22 cellular contexts compared by ENCODE assay signal in the genomic region with DNA sequence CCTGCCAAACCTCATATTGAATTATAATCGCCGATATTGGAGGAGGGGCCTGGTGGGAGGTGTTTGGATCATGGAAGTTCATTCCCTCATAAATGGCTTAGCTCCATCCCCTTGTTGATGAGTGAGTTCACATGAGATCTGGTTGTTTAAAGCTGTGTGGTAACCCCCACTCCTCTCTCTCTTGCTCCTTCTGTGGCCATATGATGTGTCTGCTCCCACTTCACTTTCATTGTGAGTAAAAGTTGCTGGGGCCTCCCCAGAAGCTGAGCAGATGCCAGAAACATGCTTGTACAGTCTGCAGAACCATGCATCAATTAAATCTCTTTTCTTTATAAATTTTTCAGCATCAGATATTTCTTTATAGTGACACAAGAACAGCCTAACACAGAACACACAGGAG.
A peak's percentile ranks its signal among the peaks of the same experiment; 100 is the strongest.
DNase-seq lines count a peak whose midpoint lies in the region; ATAC-seq and TF ChIP-seq lines count a peak whose summit lies in the region.
"Had no signal": no experiment of that assay in that cellular context is flagged by ENCODE, and none has a peak within 500 bp of the region (broad histone marks: within the 10 kb centered on the region; RNA-seq: fewer than 3 reads in every experiment).

No MANE protein-coding gene starts in this region.

- H3K4me1 ChIP-seq in CD8-positive, alpha-beta T cell (ENCODE audit: insufficient read depth, low read length): no peaks in the 10 kb centered on the region
- H3K4me1 ChIP-seq: upper lobe of left lung had no signal

- H3K27me3 Mint-ChIP-seq in CD8-positive, alpha-beta T cell (ENCODE audit: low read depth): no peaks in the 10 kb centered on the region
- H3K27me3 Mint-ChIP-seq: activated naive CD4-positive, alpha-beta T cell treated with anti-CD3 and anti-CD28 coated beads, Interleukin-2, amount 50 U/mL, for 24 hours; brain had no signal

- peaks cover 10% of the 10 kb centered on the region for H3K9me3 Mint-ChIP-seq in CD8-positive, alpha-beta T cell
- H3K9me3 Mint-ChIP-seq: brain had no signal

- no peaks in the 10 kb centered on the region for H3K36me3 ChIP-seq in CD8-positive, alpha-beta T cell (ENCODE audit: insufficient read depth, low read length)
- H3K36me3 ChIP-seq: BLaER1, upper lobe of left lung had no signal

- intact Hi-C loops in CD8-positive, alpha-beta T cell (cut with DNase I, micrococcal nuclease): no loop called here

- no peak overlapping the region for H3K4me3 ChIP-seq in GM12865 (ENCODE audit: low read depth, low read length)
- H3K4me3 ChIP-seq in CD8-positive, alpha-beta T cell (ENCODE audit: low read depth, low read length): no peak overlapping the region
- H3K4me3 ChIP-seq: BLaER1, upper lobe of left lung had no signal

- H3K36me3 Mint-ChIP-seq in CD8-positive, alpha-beta T cell: no peaks in the 10 kb centered on the region
- H3K36me3 Mint-ChIP-seq: activated naive CD4-positive, alpha-beta T cell treated with anti-CD3 and anti-CD28 coated beads, Interleukin-2, amount 50 U/mL, for 24 hours; brain had no signal

- ATAC-seq in GM19023 (IDR thresholded peaks at IDR 0.05; ENCODE audit: unreplicated experiment) (peak; percentile 72), HG02759 (IDR thresholded peaks at IDR 0.05; ENCODE audit: unreplicated experiment) (peak; percentile 82)
- no peak for ATAC-seq in CD8-positive, alpha-beta T cell
- ATAC-seq: left cardiac atrium; stimulated activated naive CD8-positive, alpha-beta T cell treated with anti-CD3 and anti-CD28 coated beads, Interleukin-15, Interleukin-2, amounts not matched to agents 100 U/mL and 50 U/mL, for 24 hours had no signal

- no peak overlapping the region for H3K27ac Mint-ChIP-seq in CD8-positive, alpha-beta T cell
- H3K27ac Mint-ChIP-seq: activated naive CD4-positive, alpha-beta T cell treated with anti-CD3 and anti-CD28 coated beads, Interleukin-2, amount 50 U/mL, for 24 hours; brain had no signal

- no peaks in the 10 kb centered on the region for H3K4me1 Mint-ChIP-seq in CD8-positive, alpha-beta T cell (ENCODE audit: low read depth)
- H3K4me1 Mint-ChIP-seq: activated naive CD4-positive, alpha-beta T cell treated with anti-CD3 and anti-CD28 coated beads, Interleukin-2, amount 50 U/mL, for 24 hours; brain had no signal

- CTCF ChIA-PET in CD8-positive, alpha-beta T cell (lab: Charles Lee): no interaction called here

- H3K9me3 ChIP-seq in CD8-positive, alpha-beta T cell (ENCODE audit: low read length): no peaks in the 10 kb centered on the region
- H3K9me3 ChIP-seq: BLaER1, upper lobe of left lung had no signal

- peak; percentile 15 for DNase-seq in GM12865 (ENCODE audit: low read depth)
- DNase-seq in HT1080 (ENCODE audit: low read depth): peak; percentile 7
- DNase-seq in activated CD4-positive, alpha-beta T cell treated with anti-CD3 and anti-CD28 coated beads, Interleukin-2, amount 50 U/mL, for 4 hours: no peak
- no peak for DNase-seq in CD8-positive, alpha-beta T cell
- no peak for DNase-seq in activated T-cell treated with anti-CD3 and anti-CD28 coated beads, Interleukin-2, amount 50 U/mL, for 1 hour
- no peak for DNase-seq in SIG-M5 (lab: John Stamatoyannopoulos, UW)
- DNase-seq: activated T-cell treated with anti-CD3 and anti-CD28 coated beads for 4 hours; foreskin melanocyte; KG1; left cardiac atrium; NCI-H2171 treated with DMSO at 0.1 percent for 48 hours; NCI-H774; RPMI8226; stimulated activated naive CD8-positive, alpha-beta T cell treated with anti-CD3 and anti-CD28 coated beads, Interleukin-15, Interleukin-2, amounts not matched to agents 100 U/mL and 50 U/mL, for 24 hours; SW 1271; upper lobe of left lung had no signal

- no peak overlapping the region for H3K4me3 Mint-ChIP-seq in CD8-positive, alpha-beta T cell
- H3K4me3 Mint-ChIP-seq: activated naive CD4-positive, alpha-beta T cell treated with anti-CD3 and anti-CD28 coated beads, Interleukin-2, amount 50 U/mL, for 24 hours; brain had no signal

- POLR2A ChIA-PET in CD8-positive, alpha-beta T cell (lab: Charles Lee): no interaction called here

- H3K27ac ChIP-seq in CD8-positive, alpha-beta T cell (ENCODE audit: low read depth, low read length): no peak overlapping the region
- H3K27ac ChIP-seq: BLaER1, epithelial cell of prostate, upper lobe of left lung had no signal

- no peaks in the 10 kb centered on the region for H3K27me3 ChIP-seq in CD8-positive, alpha-beta T cell (ENCODE audit: insufficient read depth, low read length)
- H3K27me3 ChIP-seq: BLaER1, upper lobe of left lung had no signal

- no peak for TF ChIP-seq CTCF in GM12865 (IDR thresholded peaks at IDR 0.05; ENCODE audit: insufficient read depth, low read depth, low read length, missing control alignments)
- TF ChIP-seq CTCF in CD8-positive, alpha-beta T cell (IDR thresholded peaks at IDR 0.05): no peak

Comparison
In these comparisons a context has a peak if more than half of its experiments do, and no peak if none do; other contexts are left out.
1. DNase-seq: peak in GM12865 (single experiment) and HT1080 (single experiment); none in activated CD4-positive, alpha-beta T cell treated with anti-CD3 and anti-CD28 coated beads, Interleukin-2, amount 50 U/mL, for 4 hours (0 of 2), CD8-positive, alpha-beta T cell (0 of 7), activated T-cell treated with anti-CD3 and anti-CD28 coated beads, Interleukin-2, amount 50 U/mL, for 1 hour (single experiment) and SIG-M5 (single experiment).